8 cellular contexts compared by ENCODE assay signal in the genomic region with DNA sequence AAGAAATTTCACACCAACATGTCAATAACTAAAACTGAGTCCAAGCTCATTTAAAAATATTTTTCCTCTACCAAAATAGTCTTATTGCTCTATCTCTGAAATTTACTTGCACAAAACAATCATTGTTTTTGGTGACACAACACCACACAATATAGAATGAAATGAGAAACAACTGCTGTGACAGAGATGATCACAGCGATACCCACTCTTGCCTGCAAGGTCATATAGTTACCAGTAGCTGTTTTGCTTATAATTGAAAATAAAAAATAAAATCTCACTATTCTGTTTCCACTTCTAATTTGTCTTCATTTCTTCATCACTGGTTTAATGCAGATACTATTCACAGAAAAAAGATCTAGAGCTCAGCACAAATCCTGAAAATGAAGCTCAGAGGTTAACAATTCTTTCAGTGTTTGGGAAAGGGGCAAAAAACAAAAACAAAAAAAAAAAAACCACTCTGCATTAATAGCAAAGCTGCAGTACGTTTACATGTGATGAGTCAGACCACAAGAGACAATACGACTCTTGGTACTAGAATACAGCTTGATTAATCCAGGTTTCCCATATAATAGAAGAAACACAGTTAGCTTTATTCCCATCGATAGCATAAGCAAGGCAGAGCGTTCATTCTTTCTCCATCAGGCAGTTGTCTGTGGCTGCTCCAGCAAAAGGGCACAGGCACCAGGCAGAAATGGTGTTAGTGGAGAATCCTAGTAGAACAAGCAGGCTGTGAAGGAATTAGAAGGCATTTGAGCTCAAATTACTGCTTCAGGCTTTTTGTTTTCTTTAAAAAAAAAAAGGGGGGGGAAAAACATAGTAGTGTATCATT. TPM values are rescaled to one million over a fixed set of nuclear protein-coding genes. Genes with fewer than 3 reads are reported as not detected.
DNase-seq lines count a peak whose midpoint lies in the region; ATAC-seq and TF ChIP-seq lines count a peak whose summit lies in the region.

No MANE protein-coding gene starts in this region.

- no peak for TF ChIP-seq CTCF in right lobe of liver (IDR thresholded peaks at IDR 0.05)

- H3K9ac ChIP-seq in BLaER1, result peak overlapping the region; percentile 76

- H3K36me3 ChIP-seq in BLaER1 (peaks cover 9% of the 10 kb centered on the region), right lobe of liver (no peaks in the 10 kb centered on the region)

- peaks cover 4% of the 10 kb centered on the region for H3K9me3 ChIP-seq in BLaER1
- no peaks in the 10 kb centered on the region for H3K9me3 ChIP-seq in right lobe of liver

- TF ChIP-seq POLR2A in Raji (IDR thresholded peaks at IDR 0.05; ENCODE audit: insufficient read depth, low read depth, low read length) (peak; percentile 11; the same call in 1 of the 2 replicates), right lobe of liver (IDR thresholded peaks at IDR 0.05) (no peak)

- peak; percentile 49 to 58 (median 54) for ATAC-seq in right lobe of liver

- DNase-seq in HEK293T (ENCODE audit: extremely low spot score) (peak; percentile 32), dermis blood vessel endothelial cell (peak; percentile 80), right lobe of liver (no peak), NCI-H1417 treated with DMSO at 0.1 percent for 48 hours (lab: John Stamatoyannopoulos, UW) (no peak)
- DNase-seq in stimulated activated CD4-positive, alpha-beta T cell treated with anti-CD3 and anti-CD28 coated beads, Interleukin-12 subunit alpha, Interleukin-12 subunit beta, amount 100 ng/mL, for 4 hours, result no peak

- CTCF ChIA-PET in HEK293T (lab: Yijun Ruan, JAX), result interaction anchor here (0.6 kb wide), 2 partner anchors 9 to 421 kb away, joined by 3 read pairs; no protein-coding TSS in a partner anchor

- POLR2A ChIA-PET in HEK293T (lab: Yijun Ruan, JAX), result no interaction called here

- H3K4me2 ChIP-seq in BLaER1, result peak overlapping the region; percentile 84

- intact Hi-C loops in right lobe of liver (cut with DNase I), result no loop called here

- H3K4me3 ChIP-seq in BLaER1 (peak overlapping the region; percentile 66), right lobe of liver (peak overlapping the region in 2 of 3 donors; percentile 19 to 39)

- no peaks in the 10 kb centered on the region for H3K27me3 ChIP-seq in BLaER1
- no peaks in the 10 kb centered on the region for H3K27me3 ChIP-seq in right lobe of liver

- H3K27ac ChIP-seq in BLaER1 (peak overlapping the region; percentile 75), right lobe of liver (peak overlapping the region; percentile 50 to 65 (median 56)), temporal lobe (ENCODE audit: low read depth, low read length) (peak overlapping the region; percentile 88)

- peaks cover 5% of the 10 kb centered on the region; the same call in 1 of the 2 replicates for H4K20me1 ChIP-seq in BLaER1

- peaks cover 80% of the 10 kb centered on the region for H3K4me1 ChIP-seq in BLaER1
- peaks cover 0 to 43% (median 16%) of the 10 kb centered on the region in 4 donors for H3K4me1 ChIP-seq in right lobe of liver

- 12% methylated on average over 5 of the region's 5 CpGs for WGBS in right lobe of liver (ENCODE audit: insufficient coverage, low coverage, low lambda C conversion rate, missing lambda C conversion rate)

TF ChIP-seq in HEK293T, 16 proteins besides CTCF, POLR2A, EP300 and RAD21:
- peak; percentile 90 for TF ChIP-seq ZNF384 (IDR thresholded peaks at IDR 0.05)
- TF ChIP-seq FOXM1 (IDR thresholded peaks at IDR 0.05; ENCODE audit: borderline replicate concordance), result no peak

RNA-seq across cellular contexts. Expression of a gene that starts 0.8 kb away (rescaled TPM):
- 108 and 126 TPM in 2 replicates for total RNA-seq in dermis blood vessel endothelial cell
- 10 to 100 TPM; 16.4 to 32.2 (median 25.7) TPM for total RNA-seq in right lobe of liver
- total RNA-seq in temporal lobe, result 70.1 TPM

Comparison
In these comparisons a context has a peak if more than half of its experiments do, and no peak if none do; other contexts are left out.
1. DNase-seq: peak in HEK293T (single experiment) and dermis blood vessel endothelial cell (single experiment); none in right lobe of liver (0 of 3), stimulated activated CD4-positive, alpha-beta T cell treated with anti-CD3 and anti-CD28 coated beads, Interleukin-12 subunit alpha, Interleukin-12 subunit beta, amount 100 ng/mL, for 4 hours (single experiment) and NCI-H1417 treated with DMSO at 0.1 percent for 48 hours (single experiment).
2. Peak in every context shown above with its lines, with median percentiles within 50 percentile points of each other: H3K27ac ChIP-seq.